ENCODE assay signal across 22 cellular contexts in the genomic region with DNA sequence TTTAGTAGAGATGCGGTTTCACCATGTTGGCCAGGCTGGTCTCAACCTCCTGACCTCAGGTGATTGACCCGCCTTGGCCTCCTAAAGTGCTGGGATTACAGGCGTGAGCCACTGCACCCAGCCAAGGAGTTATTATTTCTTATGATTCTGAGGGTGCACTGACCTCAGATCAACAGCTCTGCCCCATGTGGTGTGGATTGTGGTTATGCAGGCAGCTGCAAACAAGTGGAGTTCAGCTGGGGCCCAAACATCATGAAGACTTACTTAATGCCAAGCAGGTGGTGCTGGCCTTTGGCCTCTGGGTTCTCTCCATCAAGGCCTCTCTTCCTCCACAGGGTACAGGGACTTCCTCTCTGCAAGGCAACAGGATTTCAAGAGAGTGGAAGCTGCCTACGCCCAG. TPM values are rescaled to one million over a fixed set of nuclear protein-coding genes. Genes with fewer than 3 reads are reported as not detected.
DNase-seq lines count a peak whose midpoint lies in the region; FAIRE-seq and TF ChIP-seq lines count a peak whose summit lies in the region.
"Had no signal": no experiment of that assay in that cellular context is flagged by ENCODE, and none has a peak within 500 bp of the region (broad histone marks: within the 10 kb centered on the region; RNA-seq: fewer than 3 reads in every experiment).

No MANE protein-coding gene starts in this region.

- H3K27ac ChIP-seq in mesenchymal stem cell (ENCODE audit: low read length, poor library complexity, severe bottlenecking) (no peak overlapping the region), tibial nerve (no peak overlapping the region)
- H3K27ac ChIP-seq: lower lobe of right lung, upper lobe of left lung had no signal

- H3K27me3 ChIP-seq in mesenchymal stem cell (ENCODE audit: control insufficient read depth in 1 of 2, insufficient read depth in 1 of 2, low read length in 2 of 2) (peaks cover 9 to 20% of the 10 kb centered on the region in 2 experiments), tibial nerve (no peaks in the 10 kb centered on the region)
- H3K27me3 ChIP-seq: upper lobe of left lung had no signal

- H3K9ac ChIP-seq in mesenchymal stem cell (ENCODE audit: low read length) = no peak overlapping the region

- no peak overlapping the region for H2AK5ac ChIP-seq in mesenchymal stem cell (ENCODE audit: low read length, severe bottlenecking)

- TF ChIP-seq CTCF in tibial nerve (IDR thresholded peaks at IDR 0.05) = no peak

- no peak overlapping the region for H3K23ac ChIP-seq in mesenchymal stem cell (ENCODE audit: low read length in 2 of 2)

- H3K4me1 ChIP-seq in mesenchymal stem cell (ENCODE audit: control insufficient read depth, insufficient read depth, low read depth, low read length) = no peaks in the 10 kb centered on the region
- H3K4me1 ChIP-seq in tibial nerve = no peaks in the 10 kb centered on the region
- H3K4me1 ChIP-seq: HAP-1, lower lobe of right lung, upper lobe of left lung had no signal

- H4K8ac ChIP-seq in mesenchymal stem cell (ENCODE audit: low read length) = peak overlapping the region; percentile 29

- H2BK5ac ChIP-seq in mesenchymal stem cell (ENCODE audit: low read depth, low read length, poor library complexity, severe bottlenecking) = no peak overlapping the region

- 92% methylated on average over 4 of the region's 4 CpGs for WGBS in mesenchymal stem cell
- WGBS in tibial nerve, 2 donors = 70 to 75% methylated on average over 4 of the region's 4 CpGs

- H3K9me3 ChIP-seq in mesenchymal stem cell (ENCODE audit: control insufficient read depth, low read length) = no peaks in the 10 kb centered on the region
- H3K9me3 ChIP-seq in tibial nerve = peaks cover 0 to 3% (median 0%) of the 10 kb centered on the region in 4 donors
- H3K9me3 ChIP-seq: HAP-1, lower lobe of right lung, upper lobe of left lung had no signal

- no peaks in the 10 kb centered on the region for H3K79me1 ChIP-seq in mesenchymal stem cell (replicated peaks; ENCODE audit: low read length, poor library complexity, severe bottlenecking)

- peak overlapping the region in 1 of 2 experiments; percentile 1 for H2BK12ac ChIP-seq in mesenchymal stem cell (ENCODE audit: low read length in 2 of 2)

- TF ChIP-seq EP300 in tibial nerve (IDR thresholded peaks at IDR 0.05) = peak in 1 of 2 donors; percentile 33

- no peak for FAIRE-seq in GM19239 (lab: Jason Lieb, UNC)

- TF ChIP-seq POLR2A in tibial nerve (IDR thresholded peaks at IDR 0.05) = no peak

- H3K4me2 ChIP-seq in mesenchymal stem cell (ENCODE audit: low read length, poor library complexity, severe bottlenecking) = no peak overlapping the region

- DNase-seq in NOMO-1 (lab: John Stamatoyannopoulos, UW; ENCODE audit: unreplicated experiment in 2 of 2) (peak; percentile 12 to 13), NOMO-1 treated with dmso at 0.1 percent for 144 hours (lab: John Stamatoyannopoulos, UW; ENCODE audit: unreplicated experiment) (no peak), RPMI8226 (peak; percentile 7), mesenchymal stem cell (no peak), GM03348 (ENCODE audit: low spot score) (no peak), GM19239 (ENCODE audit: insufficient read length, low spot score) (no peak), tibial nerve (ENCODE audit: low spot score in 2 of 2) (no peak), NCI-H446 treated with DMSO at 0.1 percent for 48 hours (lab: John Stamatoyannopoulos, UW) (no peak)
- DNase-seq: activated B cell treated with CpG ODN at 0.5 μM for 24 hours; activated CD4-positive, alpha-beta T cell treated with anti-CD3 and anti-CD28 coated beads, Interleukin-2, amount 10 ng/mL, durations not matched to agents 7 days and 5 days; activated effector memory CD4-positive, alpha-beta T cell treated with Interleukin-2 at 50 U/mL for 16 hours; activated T-cell treated with anti-CD3 and anti-CD28 coated beads, Interleukin-2, amount 50 U/mL, for 1 hour; CD4-positive, CD25-positive, alpha-beta regulatory T cell; EL; hippocampal formation; lower lobe of right lung; NCI-H187 treated with DMSO at 0.1 percent for 48 hours; NCI-H524 treated with DMSO at 0.1 percent for 48 hours; stimulated activated naive CD4-positive, alpha-beta T cell; upper lobe of left lung had no signal

- H2BK120ac ChIP-seq in mesenchymal stem cell (ENCODE audit: low read depth, low read length) = no peak overlapping the region

- peak overlapping the region; percentile 11 for H4K91ac ChIP-seq in mesenchymal stem cell (ENCODE audit: low read length)

- no peak overlapping the region for H2BK15ac ChIP-seq in mesenchymal stem cell (ENCODE audit: low read depth, poor library complexity, severe bottlenecking)

- H3K4ac ChIP-seq in mesenchymal stem cell (ENCODE audit: low read depth in 1 of 2, low read length in 2 of 2) = no peak overlapping the region

- peak overlapping the region in 1 of 2 experiments; percentile 25 for H3K18ac ChIP-seq in mesenchymal stem cell (ENCODE audit: low read depth in 1 of 2, low read length in 2 of 2)

- no peak overlapping the region for H2AFZ ChIP-seq in mesenchymal stem cell (ENCODE audit: low read depth, low read length)

- H3K36me3 ChIP-seq in mesenchymal stem cell (ENCODE audit: control insufficient read depth in 1 of 2, insufficient read depth in 2 of 2, low read depth in 1 of 2, low read length in 2 of 2) (no peaks in the 10 kb centered on the region), tibial nerve (no peaks in the 10 kb centered on the region)
- H3K36me3 ChIP-seq: HAP-1, lower lobe of right lung, upper lobe of left lung had no signal

- H3K4me3 ChIP-seq in mesenchymal stem cell (ENCODE audit: insufficient read depth in 1 of 2, low read depth in 1 of 2, low read length in 2 of 2) (no peak overlapping the region), tibial nerve (no peak overlapping the region)
- H3K4me3 ChIP-seq: HAP-1, lower lobe of right lung, upper lobe of left lung had no signal

- no peak overlapping the region for H3K14ac ChIP-seq in mesenchymal stem cell (ENCODE audit: low read length in 2 of 2)

RNA-seq across cellular contexts. Expression of gene OPTN, which starts 45.1 kb away (rescaled TPM):
- polyA plus RNA-seq in mesenchymal stem cell (2013, experiment 1 of 2) = 61.0 TPM
- polyA plus RNA-seq in mesenchymal stem cell (2013, experiment 2 of 2) = 59.1 TPM
- total RNA-seq in tibial nerve = 10 to 100 TPM; 62.1 to 81.5 (median 73.7) TPM

RNA-seq across cellular contexts. Expression of gene CCDC3, which starts 53.3 kb away (rescaled TPM):
- polyA plus RNA-seq in mesenchymal stem cell (2013, experiment 1 of 2) = 138 TPM
- 139 TPM for polyA plus RNA-seq in mesenchymal stem cell (2013, experiment 2 of 2)
- total RNA-seq in tibial nerve = 100 to 1,000 TPM in 3 of 4 donors, 10 to 100 TPM in 1; 73.2 to 188 (median 149) TPM
- total RNA-seq: RPMI7951 had no signal
- polyA plus RNA-seq: CD4-positive, CD25-positive, alpha-beta regulatory T cell had no signal

Comparison
In these comparisons a context has a peak if more than half of its experiments do, and no peak if none do; other contexts are left out.
1. DNase-seq: peak in NOMO-1 (2 of 2) and RPMI8226 (single experiment); none in NOMO-1 treated with dmso at 0.1 percent for 144 hours (single experiment), mesenchymal stem cell (single experiment), GM03348 (single experiment), GM19239 (single experiment), tibial nerve (0 of 2) and NCI-H446 treated with DMSO at 0.1 percent for 48 hours (single experiment).